2 cellular contexts compared by ENCODE assay signal in genomic region chr11:75223954-75224643, GRCh38.
TF ChIP-seq lines count a peak whose summit lies in the region.

No MANE protein-coding gene starts in this region.

TF ChIP-seq in SK-N-SH treated with all-trans-retinoic acid at 6 μM for 48 hours, 23 proteins besides CTCF, POLR2A, EP300 and RAD21 (continued from another document):
- no peak for TF ChIP-seq PATZ1 (CRISPR knock-in tag; IDR thresholded peaks at IDR 0.05; ENCODE audit: borderline replicate concordance)
- no peak for TF ChIP-seq RARB (CRISPR knock-in tag; IDR thresholded peaks at IDR 0.05)
- no peak for TF ChIP-seq GLIS3 (CRISPR knock-in tag; IDR thresholded peaks at IDR 0.05)
- no peak for TF ChIP-seq ZC3H10 (CRISPR knock-in tag; IDR thresholded peaks at IDR 0.05)
- TF ChIP-seq SNAI2 (CRISPR knock-in tag; IDR thresholded peaks at IDR 0.05): no peak
- TF ChIP-seq CSRNP3 (CRISPR knock-in tag; IDR thresholded peaks at IDR 0.05): no peak
- no peak for TF ChIP-seq BACH2 (CRISPR knock-in tag; IDR thresholded peaks at IDR 0.05; ENCODE audit: borderline replicate concordance)
- no peak for TF ChIP-seq TSHZ2 (CRISPR knock-in tag; IDR thresholded peaks at IDR 0.05)
- no peak for TF ChIP-seq TOX (CRISPR knock-in tag; IDR thresholded peaks at IDR 0.05; ENCODE audit: borderline replicate concordance)
- TF ChIP-seq ZFP3 (CRISPR knock-in tag; IDR thresholded peaks at IDR 0.05): no peak
- no peak for TF ChIP-seq ARNTL (CRISPR knock-in tag; IDR thresholded peaks at IDR 0.05; ENCODE audit: borderline replicate concordance, low read depth)
- no peak for TF ChIP-seq PPARA (CRISPR knock-in tag; IDR thresholded peaks at IDR 0.05; ENCODE audit: borderline replicate concordance)
- TF ChIP-seq ISL1 (CRISPR knock-in tag; IDR thresholded peaks at IDR 0.05): no peak
TF ChIP-seq in SK-N-SH treated with all-trans-retinoic acid at 6 μM for 48 hours: peak in this region for 0.

TF ChIP-seq in SK-N-SH, 30 proteins besides CTCF, POLR2A, EP300 and RAD21 (continued from another document):
- TF ChIP-seq REST (IDR thresholded peaks at IDR 0.05; ENCODE audit: low read depth, low read length) (no peak), MXI1 (IDR thresholded peaks at IDR 0.05; ENCODE audit: low read depth, low read length) (no peak), USF1 (IDR thresholded peaks at IDR 0.05; ENCODE audit: borderline replicate concordance, low read depth) (no peak), PBX3 (IDR thresholded peaks at IDR 0.05) (no peak), NFIC (IDR thresholded peaks at IDR 0.05; ENCODE audit: borderline replicate concordance) (no peak), MAX (IDR thresholded peaks at IDR 0.05; ENCODE audit: low read depth) (no peak), POLR2AphosphoS5 (IDR thresholded peaks at IDR 0.05; ENCODE audit: low read depth, low read length) (no peak), JUND (IDR thresholded peaks at IDR 0.05) (no peak), ELF1 (IDR thresholded peaks at IDR 0.05) (no peak)
TF ChIP-seq in SK-N-SH: peak in this region for 0.
